In genomic region chr6:136069119-136069518, GRCh38 we compare ENCODE assay signal across 13 cellular contexts.
DNase-seq lines count a peak whose midpoint lies in the region; ATAC-seq and TF ChIP-seq lines count a peak whose summit lies in the region.
"Had no signal": no experiment of that assay in that cellular context is flagged by ENCODE, and none has a peak within 500 bp of the region (broad histone marks: within the 10 kb centered on the region; RNA-seq: fewer than 3 reads in every experiment).

No MANE protein-coding gene starts in this region.

- no peak overlapping the region for H3K4me3 ChIP-seq in brain microvascular endothelial cell (ENCODE audit: low read depth, low read length)
- H3K4me3 ChIP-seq: HAP-1 had no signal

- peak overlapping the region; percentile 52 for H3K27ac ChIP-seq in brain microvascular endothelial cell

- no peaks in the 10 kb centered on the region for H3K27me3 ChIP-seq in brain microvascular endothelial cell (replicated peaks)

- H3K36me3 ChIP-seq in brain microvascular endothelial cell (replicated peaks) = no peaks in the 10 kb centered on the region
- H3K36me3 ChIP-seq: HAP-1 had no signal

- in situ Hi-C loops in brain microvascular endothelial cell (cut with HindIII; ENCODE audit: low pct_ligation_motif_present, low sequenced_read_pairs) = no loop called here

- peak; percentile 63 for DNase-seq in A172 (ENCODE audit: low spot score)
- peak; percentile 31 for DNase-seq in HPDE6-E6E7 (ENCODE audit: extremely low spot score)
- peak; percentile 53 for DNase-seq in brain microvascular endothelial cell
- DNase-seq in kidney tubule cell (ENCODE audit: low spot score) = peak; percentile 78
- no peak for DNase-seq in pons (ENCODE audit: low spot score)
- no peak for DNase-seq in stimulated activated CD4-positive, alpha-beta T cell treated with anti-CD3 and anti-CD28 coated beads, Interleukin-12 subunit alpha, Interleukin-12 subunit beta, amount 100 ng/mL, for 4 hours
- DNase-seq: activated CD4-positive, alpha-beta T cell treated with anti-CD3 and anti-CD28 coated beads for 48 hours; cerebellar nuclear complex; MM.1S had no signal

- ATAC-seq in GM18873 (IDR thresholded peaks at IDR 0.05; ENCODE audit: low FRiP score, unreplicated experiment) = no peak
- no peak for ATAC-seq in HG02885 (IDR thresholded peaks at IDR 0.05; ENCODE audit: poor library complexity, unreplicated experiment)
- ATAC-seq: activated T-helper 17 cell treated with anti-CD3 and anti-CD28 coated beads, Interleukin-2, amount 50 U/mL, for 72 hours had no signal

- TF ChIP-seq CTCF in brain microvascular endothelial cell (IDR thresholded peaks at IDR 0.05; ENCODE audit: low read depth, low read length, missing control alignments) = no peak

Comparison
In these comparisons a context has a peak if more than half of its experiments do, and no peak if none do; other contexts are left out.
1. DNase-seq: peak in A172 (single experiment), HPDE6-E6E7 (single experiment), brain microvascular endothelial cell (single experiment) and kidney tubule cell (single experiment); none in pons (single experiment) and stimulated activated CD4-positive, alpha-beta T cell treated with anti-CD3 and anti-CD28 coated beads, Interleukin-12 subunit alpha, Interleukin-12 subunit beta, amount 100 ng/mL, for 4 hours (single experiment).